In genomic region chr1:223225061-223225460, GRCh38 we compare ENCODE assay signal across 26 cellular contexts.
"Had no signal": no experiment of that assay in that cellular context is flagged by ENCODE, and none has a peak within 500 bp of the region (broad histone marks: within the 10 kb centered on the region; RNA-seq: fewer than 3 reads in every experiment).

No MANE protein-coding gene starts in this region.

- ATAC-seq: effector memory CD8-positive, alpha-beta T cell; pancreas had no signal

- H3K4me1 ChIP-seq: colonic mucosa, heart right ventricle, pancreas, right lobe of liver, tibial artery, upper lobe of left lung had no signal

- H3K27ac ChIP-seq: colonic mucosa, esophagus squamous epithelium, heart right ventricle, pancreas, right lobe of liver, testis, tibial artery, upper lobe of left lung had no signal

- H3K4me3 ChIP-seq: colonic mucosa, esophagus squamous epithelium, heart right ventricle, lung, pancreas, right lobe of liver, smooth muscle cell, testis, tibial artery, upper lobe of left lung had no signal

- DNase-seq: colonic mucosa; effector memory CD8-positive, alpha-beta T cell; erythroblast; esophagus squamous epithelium; foreskin melanocyte; glutamatergic neuron; heart right ventricle; hippocampal formation; immature natural killer cell; mesenchymal stem cell; naive thymus-derived CD8-positive, alpha-beta T cell; nephron progenitor cell; occipital lobe; pancreas; retina; stimulated activated CD4-positive, alpha-beta T cell treated with anti-CD3 and anti-CD28 coated beads, Interleukin-12 subunit alpha, Interleukin-12 subunit beta, amount 100 ng/mL, for 4 hours; stimulated activated CD4-positive, alpha-beta T cell treated with anti-CD3 and anti-CD28 coated beads, Interleukin-1b, Interleukin-23, amount 100 ng/mL, for 48 hours; stimulated activated CD4-positive, alpha-beta T cell treated with anti-CD3 and anti-CD28 coated beads, Interleukin-4, amount 100 ng/mL, for 1 hour; stimulated activated naive CD8-positive, alpha-beta T cell treated with anti-CD3 and anti-CD28 coated beads, Interleukin-15, Interleukin-2, amounts not matched to agents 100 U/mL and 50 U/mL, for 24 hours; substantia nigra; testis; tibial artery had no signal

- H3K9me3 ChIP-seq: colonic mucosa, esophagus squamous epithelium, heart right ventricle, pancreas, right lobe of liver, testis, tibial artery, upper lobe of left lung had no signal

- H3K27me3 ChIP-seq: colonic mucosa, esophagus squamous epithelium, heart right ventricle, pancreas, right lobe of liver, testis, tibial artery, upper lobe of left lung had no signal

- H3K36me3 ChIP-seq: colonic mucosa, heart right ventricle, pancreas, right lobe of liver, tibial artery, upper lobe of left lung had no signal

- H3K4me2 ChIP-seq: smooth muscle cell had no signal
